Comparison of ENCODE assay signal across 18 cellular contexts in the genomic region with DNA sequence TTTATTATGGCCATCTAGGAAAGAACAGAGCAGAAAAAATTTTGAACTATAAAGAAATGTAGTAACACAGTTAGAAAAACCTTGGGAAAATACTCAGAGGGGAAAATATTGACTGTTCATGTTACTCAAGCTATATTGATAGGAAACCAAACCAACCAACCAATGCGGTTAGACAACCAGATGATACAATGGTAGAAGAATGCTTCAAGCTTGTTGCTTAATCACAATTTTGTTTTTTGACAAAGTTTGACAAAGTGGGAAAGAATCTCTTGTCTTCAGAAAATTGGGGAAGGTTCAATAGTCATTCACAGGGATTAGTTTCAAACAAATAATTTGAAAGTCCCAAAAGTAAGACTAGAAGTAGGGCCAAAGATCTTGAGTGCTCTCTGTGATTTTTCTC.
"Had no signal": no experiment of that assay in that cellular context is flagged by ENCODE, and none has a peak within 500 bp of the region (broad histone marks: within the 10 kb centered on the region; RNA-seq: fewer than 3 reads in every experiment).

No MANE protein-coding gene starts in this region.

- ATAC-seq: activated CD4-positive, alpha-beta T cell treated with anti-CD3 and anti-CD28 coated beads for 36 hours; activated CD8-positive, alpha-beta T cell treated with anti-CD3 and anti-CD28 coated beads for 36 hours; activated T-cell treated with anti-CD3 and anti-CD28 coated beads, Interleukin-2, amount 50 U/mL, for 72 hours; stimulated activated effector memory CD8-positive, alpha-beta T cell treated with anti-CD3 and anti-CD28 coated beads, Interleukin-12 subunit alpha, Interleukin-12 subunit beta, amount 100 ng/mL, for 72 hours had no signal

- H3K36me3 ChIP-seq: transverse colon had no signal

- H3K27me3 ChIP-seq: transverse colon had no signal

- H3K4me3 ChIP-seq: coronary artery, lung, transverse colon had no signal

- DNase-seq: activated CD4-positive, alpha-beta T cell treated with anti-CD3 and anti-CD28 coated beads for 36 hours; activated CD8-positive, alpha-beta memory T cell treated with anti-CD3 and anti-CD28 coated beads, Interleukin-2, amount 50 U/mL, for 4 hours; activated CD8-positive, alpha-beta T cell treated with anti-CD3 and anti-CD28 coated beads for 36 hours; activated naive CD8-positive, alpha-beta T cell treated with anti-CD3 and anti-CD28 coated beads, Interleukin-2, amount 10 ng/mL, durations not matched to agents 7 days and 5 days; activated T-cell treated with anti-CD3 and anti-CD28 coated beads, Interleukin-2, amount 50 U/mL, for 72 hours; aorta; effector CD4-positive, alpha-beta T cell; glutamatergic neuron; immature natural killer cell; left cardiac atrium; naive B cell; right cardiac atrium; T1000; transverse colon had no signal

- H3K27ac ChIP-seq: transverse colon, VCaP had no signal

- H3K4me1 ChIP-seq: transverse colon had no signal

- H3K9me3 ChIP-seq: transverse colon had no signal
